Comparison of ENCODE assay signal across 22 cellular contexts in genomic region chr5:42612997-42613396, GRCh38.
A peak's percentile ranks its signal among the peaks of the same experiment; 100 is the strongest.
DNase-seq lines count a peak whose midpoint lies in the region; ATAC-seq and TF ChIP-seq lines count a peak whose summit lies in the region.
"Had no signal": no experiment of that assay in that cellular context is flagged by ENCODE, and none has a peak within 500 bp of the region (broad histone marks: within the 10 kb centered on the region; RNA-seq: fewer than 3 reads in every experiment).

No MANE protein-coding gene starts in this region.

- CTCF ChIA-PET in CD4-positive, alpha-beta T cell (lab: Charles Lee): no interaction called here

- intact Hi-C loops in CD4-positive, alpha-beta T cell (cut with DNase I, micrococcal nuclease): no loop called here

- peak; percentile 22 for DNase-seq in HT1080 (ENCODE audit: low read depth)
- peak; percentile 68 for DNase-seq in astrocyte of the spinal cord (ENCODE audit: low read depth, low spot score)
- DNase-seq in stromal cell of bone marrow (ENCODE audit: low read depth): peak; percentile 68
- no peak for DNase-seq in CD4-positive, alpha-beta T cell
- no peak for DNase-seq in activated CD4-positive, alpha-beta T cell treated with anti-CD3 and anti-CD28 coated beads for 48 hours
- DNase-seq: activated CD4-positive, alpha-beta T cell treated with anti-CD3 and anti-CD28 coated beads, Interleukin-2, amount 10 ng/mL, durations not matched to agents 24 days and 14 days; activated gamma-delta T cell treated with Interleukin-2 at 50 U/mL for 16 hours; cortex of kidney; GF-D8; head of caudate nucleus; mammary epithelial cell; natural killer cell; NCI-H1930; NCI-H510A; small intestine; stimulated activated CD8-positive, alpha-beta memory T cell treated with anti-CD3 and anti-CD28 coated beads, Interleukin-4, amount 100 ng/mL, for 48 hours; SW 1271 had no signal

- H3K9me3 Mint-ChIP-seq in CD4-positive, alpha-beta T cell: no peaks in the 10 kb centered on the region
- H3K9me3 Mint-ChIP-seq: activated CD4-positive, alpha-beta T cell treated with anti-CD3 and anti-CD28 coated beads, Interleukin-2, amount 10 ng/mL, durations not matched to agents 24 days and 14 days had no signal

- H3K27ac Mint-ChIP-seq in CD4-positive, alpha-beta T cell: no peak overlapping the region
- H3K27ac Mint-ChIP-seq: activated CD4-positive, alpha-beta T cell treated with anti-CD3 and anti-CD28 coated beads, Interleukin-2, amount 10 ng/mL, durations not matched to agents 24 days and 14 days; natural killer cell had no signal

- H3K9me3 ChIP-seq in gastroesophageal sphincter: no peaks in the 10 kb centered on the region
- no peaks in the 10 kb centered on the region for H3K9me3 ChIP-seq in CD4-positive, alpha-beta T cell (ENCODE audit: control insufficient read depth, low read length)
- H3K9me3 ChIP-seq: ascending aorta; BLaER1 treated with 17β-estradiol and CSF1 and Interleukin-3, amounts not matched to agents 10 nM and 100 nM had no signal

- no peak overlapping the region for H3K4me3 Mint-ChIP-seq in CD4-positive, alpha-beta T cell
- H3K4me3 Mint-ChIP-seq: activated CD4-positive, alpha-beta T cell treated with anti-CD3 and anti-CD28 coated beads, Interleukin-2, amount 10 ng/mL, durations not matched to agents 24 days and 14 days; natural killer cell had no signal

- in situ Hi-C loops in astrocyte of the spinal cord (cut with HindIII; ENCODE audit: low sequenced_read_pairs): no loop called here

- ATAC-seq in gastroesophageal sphincter: peak; percentile 49
- ATAC-seq in CD4-positive, alpha-beta T cell (ENCODE audit: poor library complexity): no peak
- ATAC-seq in GM21367 (IDR thresholded peaks at IDR 0.05; ENCODE audit: unreplicated experiment): no peak
- ATAC-seq: natural killer cell had no signal

- POLR2A ChIA-PET in CD4-positive, alpha-beta T cell (lab: Charles Lee): no interaction called here

- H3K36me3 Mint-ChIP-seq in CD4-positive, alpha-beta T cell (ENCODE audit: low read depth): no peaks in the 10 kb centered on the region
- H3K36me3 Mint-ChIP-seq: natural killer cell had no signal

- TF ChIP-seq POLR2A in gastroesophageal sphincter (IDR thresholded peaks at IDR 0.05): no peak

- H3K4me3 ChIP-seq in astrocyte of the spinal cord (ENCODE audit: low read depth, low read length): no peak overlapping the region
- H3K4me3 ChIP-seq in gastroesophageal sphincter: no peak overlapping the region
- H3K4me3 ChIP-seq: ascending aorta; BLaER1 treated with 17β-estradiol and CSF1 and Interleukin-3, amounts not matched to agents 10 nM and 100 nM had no signal

- H3K4me1 ChIP-seq in gastroesophageal sphincter: peaks cover 0 to 32% (median 2%) of the 10 kb centered on the region in 3 donors

- no peak overlapping the region for H3K27ac ChIP-seq in gastroesophageal sphincter
- H3K27ac ChIP-seq in CD4-positive, alpha-beta T cell (ENCODE audit: low read depth, low read length): no peak overlapping the region
- H3K27ac ChIP-seq: ascending aorta; BLaER1 treated with 17β-estradiol and CSF1 and Interleukin-3, amounts not matched to agents 10 nM and 100 nM; RWPE1 had no signal

- no peaks in the 10 kb centered on the region for H3K36me3 ChIP-seq in gastroesophageal sphincter
- H3K36me3 ChIP-seq: ascending aorta; BLaER1 treated with 17β-estradiol and CSF1 and Interleukin-3, amounts not matched to agents 10 nM and 100 nM had no signal

- WGBS in gastroesophageal sphincter (ENCODE audit: low coverage in 1 of 2), 2 donors: 37 to 57% methylated on average over 1 to 3 of the region's 3 CpGs

- peaks cover 21% of the 10 kb centered on the region for H3K27me3 Mint-ChIP-seq in CD4-positive, alpha-beta T cell

- TF ChIP-seq CTCF in astrocyte of the spinal cord (IDR thresholded peaks at IDR 0.05; ENCODE audit: low read depth, low read length): no peak
- no peak for TF ChIP-seq CTCF in gastroesophageal sphincter (IDR thresholded peaks at IDR 0.05)
- no peak for TF ChIP-seq CTCF in CD4-positive, alpha-beta T cell (IDR thresholded peaks at IDR 0.05)

- H3K4me1 Mint-ChIP-seq in CD4-positive, alpha-beta T cell (ENCODE audit: low read depth): no peaks in the 10 kb centered on the region
- H3K4me1 Mint-ChIP-seq: activated CD4-positive, alpha-beta T cell treated with anti-CD3 and anti-CD28 coated beads, Interleukin-2, amount 10 ng/mL, durations not matched to agents 24 days and 14 days; natural killer cell had no signal

- H3K27me3 ChIP-seq in gastroesophageal sphincter: no peaks in the 10 kb centered on the region
- H3K27me3 ChIP-seq in CD4-positive, alpha-beta T cell (ENCODE audit: control insufficient read depth, insufficient read depth, low read length): peaks cover 4% of the 10 kb centered on the region
- H3K27me3 ChIP-seq: ascending aorta; BLaER1 treated with 17β-estradiol and CSF1 and Interleukin-3, amounts not matched to agents 10 nM and 100 nM had no signal

- no peak for TF ChIP-seq EP300 in gastroesophageal sphincter (IDR thresholded peaks at IDR 0.05)

Comparison
In these comparisons a context has a peak if more than half of its experiments do, and no peak if none do; other contexts are left out.
1. DNase-seq: peak in HT1080 (single experiment), astrocyte of the spinal cord (single experiment) and stromal cell of bone marrow (single experiment); none in CD4-positive, alpha-beta T cell (0 of 10) and activated CD4-positive, alpha-beta T cell treated with anti-CD3 and anti-CD28 coated beads for 48 hours (single experiment).